In genomic region chr19:28793391-28794168, GRCh38 we compare ENCODE assay signal across 12 cellular contexts.
DNase-seq lines count a peak whose midpoint lies in the region; ATAC-seq, FAIRE-seq and TF ChIP-seq lines count a peak whose summit lies in the region.
"Had no signal": no experiment of that assay in that cellular context is flagged by ENCODE, and none has a peak within 500 bp of the region (broad histone marks: within the 10 kb centered on the region; RNA-seq: fewer than 3 reads in every experiment).

No MANE protein-coding gene starts in this region.

- ATAC-seq in left colon (no peak), HG03378 (IDR thresholded peaks at IDR 0.05; ENCODE audit: unreplicated experiment) (no peak)

- DNase-seq in H1 (ENCODE audit: low read depth in 1 of 2, low spot score in 2 of 2): peak; percentile 7 to 67
- peak; percentile 59 for DNase-seq in iPS-NIHi11 (ENCODE audit: low spot score)
- DNase-seq in left colon: no peak
- no peak for DNase-seq in effector memory CD4-positive, alpha-beta T cell
- DNase-seq in MG63: no peak
- DNase-seq: NCI-H1048, NCI-H510A, Peyer's patch, T-helper 9 cell had no signal

- TF ChIP-seq POLR2A in H1 (IDR thresholded peaks at IDR 0.05; ENCODE audit: control extremely low read depth in 1 of 2, low read depth in 2 of 2, low read length in 2 of 2): no peak

- TF ChIP-seq CTCF in KMS-11 (conservative IDR thresholded peaks at IDR 0.05; ENCODE audit: low read depth, low read length): no peak
- TF ChIP-seq CTCF in H1 (IDR thresholded peaks at IDR 0.05; ENCODE audit: control extremely low read depth in 1 of 3, insufficient read depth in 1 of 3, low read depth in 1 of 3, low read length in 3 of 3): no peak

- no peak overlapping the region for H4K91ac ChIP-seq in H1 (replicated peaks; ENCODE audit: insufficient read length, low read length)

- H2AK5ac ChIP-seq in H1 (ENCODE audit: low read depth, low read length): no peak overlapping the region

- 0 out of 2 replicates have a peak overlapping the region, but pooled peaks have one; percentile 3 for H4K8ac ChIP-seq in H1 (ENCODE audit: extremely low read depth, insufficient read depth, low read length)

- H3K79me2 ChIP-seq in KMS-11 (ENCODE audit: insufficient read depth, low read depth) (no peaks in the 10 kb centered on the region), H1 (ENCODE audit: control insufficient read depth in 1 of 2, insufficient read depth in 2 of 2, low read length in 2 of 2) (no peaks in the 10 kb centered on the region)

- H2BK15ac ChIP-seq in H1 (ENCODE audit: low read length): no peak overlapping the region

- no peak overlapping the region for H4K5ac ChIP-seq in H1 (ENCODE audit: insufficient read length, low read depth, low read length)

- no peak for TF ChIP-seq EP300 in H1 (IDR thresholded peaks at IDR 0.05; ENCODE audit: borderline replicate concordance in 1 of 2, low read depth in 2 of 2, low read length in 2 of 2)

- POLR2A ChIA-PET in H1 (lab: Charles Lee; ENCODE audit: partially characterized antibody): no interaction called here

- H2AFZ ChIP-seq in KMS-11 (ENCODE audit: low read depth) (peak overlapping the region; percentile 80), H1 (ENCODE audit: low read length) (peak overlapping the region; percentile 41; the same call in 1 of the 2 replicates)

- H3K4me3 ChIP-seq in KMS-11 (IDR thresholded peaks at IDR 0.05; ENCODE audit: insufficient read depth, low read depth, low read length): no peak overlapping the region
- peak overlapping the region; percentile 35 to 68 (median 63) for H3K4me3 ChIP-seq in H1 (ENCODE audit: extremely low read depth in 1 of 4, insufficient read depth in 2 of 4, low read depth in 3 of 4, low read length in 4 of 4)
- H3K4me3 ChIP-seq in skeletal muscle satellite cell (ENCODE audit: low read length): peak overlapping the region; percentile 60
- no peak overlapping the region for H3K4me3 ChIP-seq in effector memory CD4-positive, alpha-beta T cell (ENCODE audit: insufficient read depth, low read depth, low read length, poor library complexity, severe bottlenecking)
- H3K4me3 ChIP-seq in MG63: no peak overlapping the region

- intact Hi-C loops in left colon (cut with DNase I, micrococcal nuclease): no loop called here

- WGBS in H1 (ENCODE audit: extremely low coverage in 1 of 2, insufficient coverage in 1 of 2, insufficient read length in 1 of 2, insufficient replicate concordance in 2 of 2, low coverage in 1 of 2, low lambda C conversion rate in 2 of 2, missing lambda C conversion rate in 1 of 2), 2 experiments: 6% methylated on average over 78 of the region's 97 CpGs; no CpG with 5 or more reads in 1 of the 2 experiments

- H3K23ac ChIP-seq in H1 (ENCODE audit: insufficient read length): no peak overlapping the region

- H3K4me1 ChIP-seq in KMS-11 (ENCODE audit: low read depth, poor library complexity, severe bottlenecking) (peaks cover 8% of the 10 kb centered on the region), H1 (replicated peaks in 1 of 4; ENCODE audit: control insufficient read depth in 3 of 4, insufficient read depth in 4 of 4, low read length in 3 of 4) (no peaks in the 10 kb centered on the region; a peak in 2 of 7 replicates), skeletal muscle satellite cell (ENCODE audit: control insufficient read depth, insufficient read depth, low read length) (no peaks in the 10 kb centered on the region)
- H3K4me1 ChIP-seq in effector memory CD4-positive, alpha-beta T cell (ENCODE audit: control insufficient read depth, insufficient read depth, low read length, poor library complexity, severe bottlenecking): no peaks in the 10 kb centered on the region
- H3K4me1 ChIP-seq: Peyer's patch had no signal

- no peak overlapping the region for H2BK20ac ChIP-seq in H1 (ENCODE audit: low read length)

- CTCF ChIA-PET in H1 (lab: Charles Lee; ENCODE audit: partially characterized antibody): no interaction called here

- H3K56ac ChIP-seq in H1 (replicated peaks; ENCODE audit: insufficient read length, low read depth, low read length): no peak overlapping the region

- H2BK120ac ChIP-seq in H1 (replicated peaks; ENCODE audit: low read depth, low read length): no peak overlapping the region

- H3K27ac ChIP-seq in KMS-11: peak overlapping the region; percentile 12; the same call in 1 of the 2 replicates
- no peak overlapping the region for H3K27ac ChIP-seq in H1 (ENCODE audit: low read depth, low read length)
- no peak overlapping the region for H3K27ac ChIP-seq in effector memory CD4-positive, alpha-beta T cell (ENCODE audit: insufficient read depth, low read length, poor library complexity, severe bottlenecking)
- H3K27ac ChIP-seq: Peyer's patch had no signal

- H3K79me1 ChIP-seq in H1 (ENCODE audit: low read depth, low read length): no peaks in the 10 kb centered on the region

- H3K18ac ChIP-seq in H1 (ENCODE audit: extremely low read depth, low read length): no peak overlapping the region

- H3K14ac ChIP-seq in H1 (ENCODE audit: insufficient read length): no peak overlapping the region

- FAIRE-seq in H1 (lab: Jason Lieb, UNC): no peak

- H4K20me1 ChIP-seq in KMS-11 (ENCODE audit: insufficient read depth): no peaks in the 10 kb centered on the region
- H4K20me1 ChIP-seq in H1 (replicated peaks in 1 of 2; ENCODE audit: control insufficient read depth in 1 of 2, insufficient read depth in 2 of 2, low read length in 2 of 2): no peaks in the 10 kb centered on the region

- H3K36me3 ChIP-seq in KMS-11 (ENCODE audit: insufficient read depth): no peaks in the 10 kb centered on the region
- no peaks in the 10 kb centered on the region for H3K36me3 ChIP-seq in H1 (ENCODE audit: control insufficient read depth in 2 of 4, insufficient read depth in 4 of 4, low read length in 3 of 4)
- no peaks in the 10 kb centered on the region for H3K36me3 ChIP-seq in skeletal muscle satellite cell (ENCODE audit: insufficient read depth, low read length)
- no peaks in the 10 kb centered on the region for H3K36me3 ChIP-seq in effector memory CD4-positive, alpha-beta T cell (ENCODE audit: control insufficient read depth, insufficient read depth, low read length)
- no peaks in the 10 kb centered on the region for H3K36me3 ChIP-seq in MG63
- H3K36me3 ChIP-seq: Peyer's patch had no signal

- H3K23me2 ChIP-seq in H1 (ENCODE audit: low read depth, low read length): peaks cover 9% of the 10 kb centered on the region; the same call in 1 of the 2 replicates

- no peak overlapping the region for H2BK12ac ChIP-seq in H1 (ENCODE audit: low read depth, low read length)

- H3K4me2 ChIP-seq in KMS-11 (peak overlapping the region; percentile 67), H1 (ENCODE audit: insufficient read depth in 1 of 2, low read depth in 2 of 2, low read length in 2 of 2) (peak overlapping the region; percentile 67 to 82), skeletal muscle satellite cell (ENCODE audit: low read length) (peak overlapping the region; percentile 73)

- no peak for TF ChIP-seq RAD21 in H1 (IDR thresholded peaks at IDR 0.05 in 1 of 2, conservative IDR thresholded peaks at IDR 0.05 in 1 of 2; ENCODE audit: low read depth in 2 of 2, low read length in 2 of 2)

- H2BK5ac ChIP-seq in H1 (ENCODE audit: low read depth, low read length): no peak overlapping the region

- H3K9ac ChIP-seq in KMS-11 (peak overlapping the region; percentile 22; the same call in 1 of the 2 replicates), H1 (replicated peaks in 1 of 4; ENCODE audit: extremely low read depth in 1 of 4, low read depth in 3 of 4, low read length in 3 of 4) (no peak overlapping the region; a peak in 2 of 7 replicates), skeletal muscle satellite cell (ENCODE audit: low read depth, low read length) (no peak overlapping the region)

- H3K4ac ChIP-seq in H1 (replicated peaks; ENCODE audit: insufficient read length, low read depth, low read length): no peak overlapping the region

- H3K27me3 ChIP-seq in KMS-11 (ENCODE audit: insufficient read depth, low read depth): no peaks in the 10 kb centered on the region
- peaks cover 10 to 23% (median 15%) of the 10 kb centered on the region in 4 experiments; a peak in 6 of 7 replicates for H3K27me3 ChIP-seq in H1 (replicated peaks in 1 of 4; ENCODE audit: control insufficient read depth in 3 of 4, extremely low read depth in 1 of 4, insufficient read depth in 3 of 4, low read length in 3 of 4)
- H3K27me3 ChIP-seq in skeletal muscle satellite cell (ENCODE audit: control insufficient read depth, insufficient read depth, low read length): peaks cover 30% of the 10 kb centered on the region
- H3K27me3 ChIP-seq in effector memory CD4-positive, alpha-beta T cell (replicated peaks; ENCODE audit: control insufficient read depth, insufficient read depth, low read length, poor library complexity, severe bottlenecking): no peaks in the 10 kb centered on the region
- H3K27me3 ChIP-seq in MG63: peaks cover 5% of the 10 kb centered on the region; the same call in 1 of the 2 replicates
- H3K27me3 ChIP-seq: Peyer's patch had no signal

- H3K9me3 ChIP-seq in H1 (ENCODE audit: insufficient read depth in 2 of 2, low read depth in 1 of 2, low read length in 1 of 2) (no peaks in the 10 kb centered on the region), skeletal muscle satellite cell (replicated peaks; ENCODE audit: low read length) (no peaks in the 10 kb centered on the region), MG63 (no peaks in the 10 kb centered on the region; the same call in 1 of the 2 replicates)
- no peaks in the 10 kb centered on the region for H3K9me3 ChIP-seq in effector memory CD4-positive, alpha-beta T cell (ENCODE audit: control insufficient read depth, low read length)
- H3K9me3 ChIP-seq: Peyer's patch had no signal

TF ChIP-seq in H1, 55 proteins besides CTCF, POLR2A, EP300 and RAD21 (continues in another document):
- TF ChIP-seq BACH1 (IDR thresholded peaks at IDR 0.05; ENCODE audit: low read length) (peak; percentile 42; the same call in 1 of the 2 replicates), HDAC2 (IDR thresholded peaks at IDR 0.05; ENCODE audit: borderline replicate concordance in 1 of 2, low read depth in 2 of 2, low read length in 2 of 2) (peak in 1 of 2 experiments; percentile 63; a peak in 1 of 4 replicates)

Comparison
In these comparisons a context has a peak if more than half of its experiments do, and no peak if none do; other contexts are left out.
1. H3K4me3 ChIP-seq: peak in H1 (4 of 4) and skeletal muscle satellite cell (single experiment); none in KMS-11 (single experiment), effector memory CD4-positive, alpha-beta T cell (single experiment) and MG63 (single experiment).
2. DNase-seq: peak in H1 (2 of 2) and iPS-NIHi11 (single experiment); none in left colon (0 of 2), effector memory CD4-positive, alpha-beta T cell (0 of 3) and MG63 (single experiment).
3. Peak in every context shown above with its lines, with median percentiles within 50 percentile points of each other: H3K4me2 ChIP-seq.